ENCODE assay signal across 1 cellular context in the genomic region with DNA sequence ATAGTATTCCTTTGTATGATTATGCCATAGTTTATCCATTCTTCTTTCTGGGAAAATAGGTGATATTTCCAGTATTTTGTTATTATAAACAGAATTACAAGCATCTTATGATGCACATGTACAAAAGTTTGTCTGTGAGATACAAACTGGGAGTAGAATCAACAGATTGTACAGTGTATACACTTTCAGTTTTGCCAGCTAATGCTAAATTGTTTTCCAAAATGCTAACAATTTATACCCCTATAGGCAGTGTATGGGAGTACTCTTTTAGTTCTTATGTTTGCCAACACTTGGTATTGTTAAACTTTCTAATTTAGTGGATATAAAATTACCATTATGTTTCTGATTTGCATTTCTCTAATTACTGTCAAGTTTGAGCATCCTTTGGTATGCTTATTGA.
TF ChIP-seq lines count a peak whose summit lies in the region.

No MANE protein-coding gene starts in this region.

TF ChIP-seq in K562, 482 proteins besides CTCF, POLR2A, EP300 and RAD21:
- no peak for TF ChIP-seq MAFK (IDR thresholded peaks at IDR 0.05; ENCODE audit: low read length)
- no peak for TF ChIP-seq HMG20A (CRISPR knock-in tag; conservative IDR thresholded peaks at IDR 0.05)
- TF ChIP-seq ZNF830 (CRISPR knock-in tag; IDR thresholded peaks at IDR 0.05) = no peak
- TF ChIP-seq ZNF699 (CRISPR knock-in tag; IDR thresholded peaks at IDR 0.05; ENCODE audit: insufficient replicate concordance) = no peak
- TF ChIP-seq NR2F6 (CRISPR knock-in tag; IDR thresholded peaks at IDR 0.05) = no peak
- TF ChIP-seq RB1 (IDR thresholded peaks at IDR 0.05; ENCODE audit: low read depth) = no peak
- TF ChIP-seq ZNF780A (CRISPR knock-in tag; IDR thresholded peaks at IDR 0.05) = no peak
- TF ChIP-seq WHSC1 (IDR thresholded peaks at IDR 0.05; ENCODE audit: low read length) = no peak
- TF ChIP-seq, protein P1, sequence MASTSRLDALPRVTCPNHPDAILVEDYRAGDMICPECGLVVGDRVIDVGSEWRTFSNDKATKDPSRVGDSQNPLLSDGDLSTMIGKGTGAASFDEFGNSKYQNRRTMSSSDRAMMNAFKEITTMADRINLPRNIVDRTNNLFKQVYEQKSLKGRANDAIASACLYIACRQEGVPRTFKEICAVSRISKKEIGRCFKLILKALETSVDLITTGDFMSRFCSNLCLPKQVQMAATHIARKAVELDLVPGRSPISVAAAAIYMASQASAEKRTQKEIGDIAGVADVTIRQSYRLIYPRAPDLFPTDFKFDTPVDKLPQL (IDR thresholded peaks at IDR 0.05; ENCODE audit: extremely low read depth, insufficient read length) = no peak
- TF ChIP-seq, protein P2, sequence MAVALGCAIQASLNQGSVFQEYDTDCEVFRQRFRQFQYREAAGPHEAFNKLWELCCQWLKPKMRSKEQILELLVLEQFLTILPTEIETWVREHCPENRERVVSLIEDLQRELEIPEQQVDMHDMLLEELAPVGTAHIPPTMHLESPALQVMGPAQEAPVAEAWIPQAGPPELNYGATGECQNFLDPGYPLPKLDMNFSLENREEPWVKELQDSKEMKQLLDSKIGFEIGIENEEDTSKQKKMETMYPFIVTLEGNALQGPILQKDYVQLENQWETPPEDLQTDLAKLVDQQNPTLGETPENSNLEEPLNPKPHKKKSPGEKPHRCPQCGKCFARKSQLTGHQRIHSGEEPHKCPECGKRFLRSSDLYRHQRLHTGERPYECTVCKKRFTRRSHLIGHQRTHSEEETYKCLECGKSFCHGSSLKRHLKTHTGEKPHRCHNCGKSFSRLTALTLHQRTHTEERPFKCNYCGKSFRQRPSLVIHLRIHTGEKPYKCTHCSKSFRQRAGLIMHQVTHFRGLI (CRISPR knock-in tag; IDR thresholded peaks at IDR 0.05) = no peak
- TF ChIP-seq, protein P3, sequence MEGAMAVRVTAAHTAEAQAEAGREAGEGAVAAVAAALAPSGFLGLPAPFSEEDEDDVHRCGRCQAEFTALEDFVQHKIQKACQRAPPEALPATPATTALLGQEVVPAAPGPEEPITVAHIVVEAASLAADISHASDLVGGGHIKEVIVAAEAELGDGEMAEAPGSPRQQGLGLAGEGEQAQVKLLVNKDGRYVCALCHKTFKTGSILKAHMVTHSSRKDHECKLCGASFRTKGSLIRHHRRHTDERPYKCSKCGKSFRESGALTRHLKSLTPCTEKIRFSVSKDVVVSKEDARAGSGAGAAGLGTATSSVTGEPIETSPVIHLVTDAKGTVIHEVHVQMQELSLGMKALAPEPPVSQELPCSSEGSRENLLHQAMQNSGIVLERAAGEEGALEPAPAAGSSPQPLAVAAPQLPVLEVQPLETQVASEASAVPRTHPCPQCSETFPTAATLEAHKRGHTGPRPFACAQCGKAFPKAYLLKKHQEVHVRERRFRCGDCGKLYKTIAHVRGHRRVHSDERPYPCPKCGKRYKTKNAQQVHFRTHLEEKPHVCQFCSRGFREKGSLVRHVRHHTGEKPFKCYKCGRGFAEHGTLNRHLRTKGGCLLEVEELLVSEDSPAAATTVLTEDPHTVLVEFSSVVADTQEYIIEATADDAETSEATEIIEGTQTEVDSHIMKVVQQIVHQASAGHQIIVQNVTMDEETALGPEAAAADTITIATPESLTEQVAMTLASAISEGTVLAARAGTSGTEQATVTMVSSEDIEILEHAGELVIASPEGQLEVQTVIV (CRISPR knock-in tag; IDR thresholded peaks at IDR 0.05; ENCODE audit: borderline replicate concordance) = no peak
